In the genomic region with DNA sequence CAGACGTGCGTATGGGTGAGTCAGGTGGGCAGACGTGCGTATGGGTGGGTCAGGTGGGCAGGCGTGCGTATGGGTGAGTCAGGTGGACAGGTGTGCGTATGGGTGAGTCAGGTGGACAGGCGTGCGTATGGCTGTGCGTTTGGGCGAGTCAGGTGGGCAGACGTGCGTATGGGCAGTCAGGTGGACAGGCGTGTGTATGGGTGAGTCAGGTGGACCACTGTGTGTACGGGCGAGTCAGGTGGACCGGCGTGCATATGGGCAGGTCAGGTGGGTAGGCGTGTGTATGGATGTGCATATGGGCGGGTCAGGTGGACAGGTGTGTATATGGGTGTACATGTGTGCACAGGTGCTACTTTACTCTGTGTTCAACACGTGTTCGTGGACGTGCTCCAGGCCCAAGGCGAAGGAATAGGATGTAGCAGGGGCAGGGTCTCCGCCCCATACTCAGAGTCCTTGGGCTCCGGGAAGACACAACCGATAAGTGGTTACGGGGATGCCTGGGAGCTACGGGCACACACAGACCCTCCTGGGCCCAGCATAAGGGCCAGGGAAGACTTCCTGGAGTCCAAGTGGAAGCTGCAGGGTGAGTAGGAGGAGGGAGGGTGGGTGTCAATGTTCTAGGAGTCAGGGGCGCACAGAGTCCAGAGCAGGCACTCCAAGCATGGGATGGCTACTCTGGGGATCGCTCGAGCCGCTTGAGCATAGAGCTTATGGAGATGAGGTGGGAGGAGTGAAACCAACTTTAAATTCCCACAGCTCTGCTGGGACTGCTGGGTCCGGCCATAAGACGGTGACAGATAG, we compare ENCODE assay signal across 16 cellular contexts. TPM values are rescaled to one million over a fixed set of nuclear protein-coding genes. Genes with fewer than 3 reads are reported as not detected.
A peak's percentile ranks its signal among the peaks of the same experiment; 100 is the strongest.
DNase-seq lines count a peak whose midpoint lies in the region; ATAC-seq, FAIRE-seq and TF ChIP-seq lines count a peak whose summit lies in the region.
"Had no signal": no experiment of that assay in that cellular context is flagged by ENCODE, and none has a peak within 500 bp of the region (broad histone marks: within the 10 kb centered on the region; RNA-seq: fewer than 3 reads in every experiment).

No MANE protein-coding gene starts in this region.

- TF ChIP-seq EP300 in K562 (IDR thresholded peaks at IDR 0.05; ENCODE audit: low read length): no peak

- H3K9me3 Mint-ChIP-seq in activated naive CD8-positive, alpha-beta T cell treated with anti-CD3 and anti-CD28 coated beads, Interleukin-2, amount 50 U/mL, for 24 hours: no peaks in the 10 kb centered on the region
- peaks cover 7% of the 10 kb centered on the region for H3K9me3 Mint-ChIP-seq in activated naive CD8-positive, alpha-beta T cell treated with anti-CD3 and anti-CD28 coated beads for 36 hours
- peaks cover 4% of the 10 kb centered on the region for H3K9me3 Mint-ChIP-seq in type B pancreatic cell

- ATAC-seq in activated naive CD8-positive, alpha-beta T cell treated with anti-CD3 and anti-CD28 coated beads, Interleukin-2, amount 50 U/mL, for 24 hours: peak; percentile 16
- peak; percentile 29; the same call in 1 of the 3 replicates for ATAC-seq in K562
- ATAC-seq in right lobe of liver: no peak
- no peak for ATAC-seq in HG03097 (IDR thresholded peaks at IDR 0.05; ENCODE audit: low FRiP score, unreplicated experiment)
- ATAC-seq in HG03342 (IDR thresholded peaks at IDR 0.05; ENCODE audit: unreplicated experiment): no peak

- 56% methylated on average over 30 of the region's 35 CpGs for WGBS in K562 (ENCODE audit: insufficient coverage, low coverage, missing lambda C conversion rate)
- WGBS in right lobe of liver (ENCODE audit: insufficient coverage, low coverage, low lambda C conversion rate, missing lambda C conversion rate): 80% methylated on average over 21 of the region's 35 CpGs
- 91 to 96% (median 95%) methylated on average over 35 of the region's 35 CpGs for WGBS in spleen, 5 donors

- POLR2A ChIA-PET in K562 (lab: Yijun Ruan, JAX): interaction anchor here (0.7 to 1.2 kb wide), 5 partner anchors 11 to 173 kb away, joined by 3 to 6 read pairs (median 4); partner anchors contain the start of gene TAF1B

- TF ChIP-seq CTCF in K562 (IDR thresholded peaks at IDR 0.05 in 2 of 3, conservative IDR thresholded peaks at IDR 0.05 in 1 of 3; ENCODE audit: insufficient read depth in 2 of 3, low read depth in 1 of 3, low read length in 3 of 3): no peak
- TF ChIP-seq CTCF in right lobe of liver (IDR thresholded peaks at IDR 0.05): no peak
- TF ChIP-seq CTCF in spleen (IDR thresholded peaks at IDR 0.05 in 8 of 11, conservative IDR thresholded peaks at IDR 0.05 in 3 of 11): no peak
- TF ChIP-seq CTCF in type B pancreatic cell (conservative IDR thresholded peaks at IDR 0.05): no peak

- H3K27me3 ChIP-seq in K562 (ENCODE audit: control insufficient read depth in 2 of 2, insufficient read depth in 2 of 2, low read length in 2 of 2): peaks cover 0 to 4% of the 10 kb centered on the region in 2 experiments; a peak in 1 of 5 replicates
- no peaks in the 10 kb centered on the region for H3K27me3 ChIP-seq in right lobe of liver
- no peaks in the 10 kb centered on the region for H3K27me3 ChIP-seq in spleen (replicated peaks in 1 of 7)

- no peaks in the 10 kb centered on the region for H3K9me1 ChIP-seq in K562 (ENCODE audit: control insufficient read depth, insufficient read depth, low read length)

- H3K27ac ChIP-seq in K562 (ENCODE audit: extremely low read depth, low read depth, low read length) (no peak overlapping the region), right lobe of liver (peak overlapping the region; percentile 50 to 85 (median 82)), spleen (no peak overlapping the region)
- H3K27ac ChIP-seq: 22Rv1 had no signal

- no peaks in the 10 kb centered on the region for H4K20me1 ChIP-seq in K562 (replicated peaks; ENCODE audit: control insufficient read depth, insufficient read depth, low read length)

- intact Hi-C loops in K562 (cut with micrococcal nuclease) (no loop called here), right lobe of liver (cut with DNase I) (no loop called here), spleen (cut with DNase I; ENCODE audit: low total_unique reads) (no loop called here)

- TF ChIP-seq POLR2A in K562 (conservative IDR thresholded peaks at IDR 0.05) (no peak), right lobe of liver (IDR thresholded peaks at IDR 0.05) (no peak), spleen (IDR thresholded peaks at IDR 0.05) (no peak)

- H3K9me3 ChIP-seq in K562 (replicated peaks; ENCODE audit: control insufficient read depth, insufficient read depth, low read depth, low read length) (no peaks in the 10 kb centered on the region; the same call in 1 of the 2 replicates), right lobe of liver (no peaks in the 10 kb centered on the region), spleen (peaks cover 0 to 14% (median 5%) of the 10 kb centered on the region in 8 donors)

- H3K79me2 ChIP-seq in K562 (ENCODE audit: control insufficient read depth, insufficient read depth, low read length): no peaks in the 10 kb centered on the region

- TF ChIP-seq RAD21 in K562 (CRISPR knock-in tag; conservative IDR thresholded peaks at IDR 0.05 in 1 of 2, IDR thresholded peaks at IDR 0.05 in 1 of 2): no peak

- CTCF ChIA-PET in K562 (lab: Yijun Ruan, JAX; ENCODE audit: low intra/inter-chr PET ratio): no interaction called here

- FAIRE-seq in K562 (lab: Jason Lieb, UNC): no peak

- no peaks in the 10 kb centered on the region for H3K27me3 Mint-ChIP-seq in activated naive CD8-positive, alpha-beta T cell treated with anti-CD3 and anti-CD28 coated beads, Interleukin-2, amount 50 U/mL, for 24 hours
- H3K27me3 Mint-ChIP-seq in activated naive CD8-positive, alpha-beta T cell treated with anti-CD3 and anti-CD28 coated beads for 36 hours: no peaks in the 10 kb centered on the region
- peaks cover 3% of the 10 kb centered on the region for H3K27me3 Mint-ChIP-seq in type B pancreatic cell

- H3K9ac ChIP-seq in K562 (ENCODE audit: insufficient read depth in 1 of 2, low read depth in 2 of 2, low read length in 2 of 2): no peak overlapping the region

- no TSS peak for BruUV-seq in K562 (replicated peaks; lab: Mats Ljungman, UMichigan)

- no peaks in the 10 kb centered on the region for H3K36me3 Mint-ChIP-seq in activated naive CD8-positive, alpha-beta T cell treated with anti-CD3 and anti-CD28 coated beads, Interleukin-2, amount 50 U/mL, for 24 hours (ENCODE audit: low read depth)
- no peaks in the 10 kb centered on the region for H3K36me3 Mint-ChIP-seq in activated naive CD8-positive, alpha-beta T cell treated with anti-CD3 and anti-CD28 coated beads for 36 hours
- H3K36me3 Mint-ChIP-seq in type B pancreatic cell: no peaks in the 10 kb centered on the region

- peaks cover 6 to 30% of the 10 kb centered on the region in 2 experiments; a peak in 4 of 5 replicates for H3K4me1 ChIP-seq in K562 (replicated peaks in 1 of 2; ENCODE audit: control insufficient read depth in 2 of 2, insufficient read depth in 2 of 2, low read length in 2 of 2)
- H3K4me1 ChIP-seq in right lobe of liver: peaks cover 0 to 38% (median 18%) of the 10 kb centered on the region in 4 donors
- H3K4me1 ChIP-seq in spleen: peaks cover 0 to 20% (median 11%) of the 10 kb centered on the region in 6 donors

- DNase-seq in activated naive CD8-positive, alpha-beta T cell treated with anti-CD3 and anti-CD28 coated beads, Interleukin-2, amount 50 U/mL, for 24 hours: no peak
- no peak for DNase-seq in activated naive CD8-positive, alpha-beta T cell treated with anti-CD3 and anti-CD28 coated beads for 36 hours
- DNase-seq in K562 (ENCODE audit: extremely low read depth in 1 of 4, low spot score in 3 of 4): no peak
- DNase-seq in right lobe of liver: peak in 1 of 3 donors; percentile 56
- DNase-seq in spleen: peak; percentile 59
- no peak for DNase-seq in type B pancreatic cell (ENCODE audit: extremely low spot score, unreplicated experiment)
- DNase-seq: CD4-positive, alpha-beta T cell; DMS53; MM.1S; NCI-H1092 treated with DMSO at 0.1 percent for 48 hours; NCI-H2171; NCI-H774 had no signal

- peak overlapping the region; percentile 26; the same call in 1 of the 2 replicates for H2AFZ ChIP-seq in K562 (ENCODE audit: low read depth, low read length)

- in situ Hi-C loops in K562 (cut with MboI): no loop called here

- H3K4me1 Mint-ChIP-seq in activated naive CD8-positive, alpha-beta T cell treated with anti-CD3 and anti-CD28 coated beads, Interleukin-2, amount 50 U/mL, for 24 hours: no peaks in the 10 kb centered on the region
- H3K4me1 Mint-ChIP-seq in activated naive CD8-positive, alpha-beta T cell treated with anti-CD3 and anti-CD28 coated beads for 36 hours: no peaks in the 10 kb centered on the region
- peaks cover 5% of the 10 kb centered on the region for H3K4me1 Mint-ChIP-seq in type B pancreatic cell (ENCODE audit: unreplicated experiment)
- H3K4me1 Mint-ChIP-seq: B cell had no signal

- H3K4me3 ChIP-seq in K562 (no peak overlapping the region), right lobe of liver (no peak overlapping the region), spleen (no peak overlapping the region)

- no peak overlapping the region for H3K4me2 ChIP-seq in K562 (ENCODE audit: insufficient read depth, low read length)

- no peak overlapping the region for H3K4me3 Mint-ChIP-seq in activated naive CD8-positive, alpha-beta T cell treated with anti-CD3 and anti-CD28 coated beads, Interleukin-2, amount 50 U/mL, for 24 hours
- H3K4me3 Mint-ChIP-seq in activated naive CD8-positive, alpha-beta T cell treated with anti-CD3 and anti-CD28 coated beads for 36 hours: no peak overlapping the region
- no peak overlapping the region for H3K4me3 Mint-ChIP-seq in type B pancreatic cell
- H3K4me3 Mint-ChIP-seq: B cell; CD4-positive, alpha-beta T cell had no signal

- H3K36me3 ChIP-seq in K562 (ENCODE audit: control insufficient read depth, insufficient read depth, low read length): no peaks in the 10 kb centered on the region
- H3K36me3 ChIP-seq in right lobe of liver: no peaks in the 10 kb centered on the region
- no peaks in the 10 kb centered on the region for H3K36me3 ChIP-seq in spleen

- no peak overlapping the region for H3K27ac Mint-ChIP-seq in activated naive CD8-positive, alpha-beta T cell treated with anti-CD3 and anti-CD28 coated beads, Interleukin-2, amount 50 U/mL, for 24 hours
- H3K27ac Mint-ChIP-seq in activated naive CD8-positive, alpha-beta T cell treated with anti-CD3 and anti-CD28 coated beads for 36 hours: no peak overlapping the region
- H3K27ac Mint-ChIP-seq in type B pancreatic cell: no peak overlapping the region
- H3K27ac Mint-ChIP-seq: B cell; CD4-positive, alpha-beta T cell had no signal

RNA-seq across cellular contexts. Expression of gene KLF11, which starts 27.1 kb away (rescaled TPM):
- total RNA-seq in activated naive CD8-positive, alpha-beta T cell treated with anti-CD3 and anti-CD28 coated beads for 36 hours: 1 to 10 TPM; 3.7 to 3.9 TPM
- 14.2 and 14.4 TPM in 2 replicates for total RNA-seq in K562 (2011; cell fraction: chromatin; rRNA removed; ENCODE audit: low replicate concordance)
- total RNA-seq in K562 (2011; cell fraction: nucleolus; rRNA removed): 11.3 and 12.0 TPM in 2 replicates
- 14.4 and 15.9 TPM in 2 replicates for total RNA-seq in K562 (2011; cell fraction: nucleoplasm; rRNA removed)
- total RNA-seq in K562 (2014; rRNA removed) (5.6 and 8.7 TPM in 2 replicates), K562 (2014; rRNA removed; fragmentation: Illumina TruSeq; extraction: Trizol) (6.1 and 6.5 TPM in 2 replicates), K562 (2015; rRNA removed; fragmentation: Illumina TruSeq; extraction: Trizol) (6.7 and 7.1 TPM in 2 replicates), K562 (2021) (13.1 and 13.4 TPM in 2 replicates), right lobe of liver (10 to 100 TPM; 10.9 to 40.1 (median 27.8) TPM), spleen (10 to 100 TPM; 18.3 to 46.1 (median 33.5) TPM), type B pancreatic cell (ENCODE audit: low replicate concordance) (11.8 and 13.1 TPM in 2 replicates)
- polyA plus RNA-seq in K562 (2011; rRNA removed) (11.4 and 19.6 TPM in 2 replicates), K562 (2014; fragmentation: Illumina TruSeq; extraction: Trizol) (10.7 and 10.8 TPM in 2 replicates), K562 (2014; fragmentation: Nextera tagmentation; extraction: Ambion mirVana) (1 to 10 TPM; 2.1 to 3.0 TPM), K562 (2014; rRNA removed) (6.2 and 6.5 TPM in 2 replicates), spleen (10 to 100 TPM in 1 of 3 donors, 1 to 10 TPM in 2; 5.4 to 13.3 (median 8.0) TPM)
- polyA plus RNA-seq in K562 (2011; cell fraction: cytosol; rRNA removed): 7.0 and 9.5 TPM in 2 replicates
- polyA plus RNA-seq in K562 (2011; cell fraction: nucleus; rRNA removed): 12.5 and 13.4 TPM in 2 replicates
- 5.1 and 7.4 TPM in 2 replicates for polyA plus RNA-seq in K562 (2012)
- polyA minus RNA-seq in K562 (2011; rRNA and poly(A)+ RNA removed): 11.9 and 14.6 TPM in 2 replicates
- polyA minus RNA-seq in K562 (2011; cell fraction: cytosol; rRNA and poly(A)+ RNA removed): 7.5 and 8.1 TPM in 2 replicates
- 4.7 and 8.6 TPM in 2 replicates for polyA minus RNA-seq in K562 (2011; cell fraction: nucleus; rRNA and poly(A)+ RNA removed)

Comparison
In these comparisons a context has a peak if more than half of its experiments do, and no peak if none do; other contexts are left out.
1. ATAC-seq: peak in activated naive CD8-positive, alpha-beta T cell treated with anti-CD3 and anti-CD28 coated beads, Interleukin-2, amount 50 U/mL, for 24 hours (single experiment) and K562 (single experiment); none in right lobe of liver (0 of 4), HG03097 (single experiment) and HG03342 (single experiment).
2. H3K27ac ChIP-seq: peak in right lobe of liver (3 of 3); none in K562 (single experiment) and spleen (0 of 8).